In the genomic region with DNA sequence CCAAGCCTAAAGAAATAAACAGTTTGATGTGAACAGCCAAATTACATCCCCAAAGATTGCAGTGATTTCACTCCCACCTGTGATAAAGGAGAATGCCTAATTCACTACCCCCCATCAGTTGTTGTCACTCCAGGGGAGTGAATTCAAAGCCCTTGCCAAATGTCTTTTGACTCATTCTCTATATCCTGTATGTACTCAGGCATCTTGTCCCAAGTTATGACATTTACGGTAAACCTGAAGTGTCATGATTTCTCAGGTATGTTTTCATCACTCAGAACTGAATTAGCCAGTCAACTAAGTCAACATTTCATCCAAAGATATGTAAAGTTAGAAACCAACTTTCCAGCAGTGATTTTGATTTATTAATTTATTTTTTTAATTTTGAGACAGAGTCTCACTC, we compare ENCODE assay signal across 14 cellular contexts. TPM values are rescaled to one million over a fixed set of nuclear protein-coding genes. Genes with fewer than 3 reads are reported as not detected.
DNase-seq lines count a peak whose midpoint lies in the region; ATAC-seq and TF ChIP-seq lines count a peak whose summit lies in the region.
"Had no signal": no experiment of that assay in that cellular context is flagged by ENCODE, and none has a peak within 500 bp of the region (broad histone marks: within the 10 kb centered on the region; RNA-seq: fewer than 3 reads in every experiment).

No MANE protein-coding gene starts in this region.

- no peak overlapping the region for H3K4me3 ChIP-seq in PC-3 (ENCODE audit: low read length)
- H3K4me3 ChIP-seq: HAP-1 had no signal

- no peaks in the 10 kb centered on the region for H3K9me3 Mint-ChIP-seq in activated T-cell treated with anti-CD3 and anti-CD28 coated beads, Interleukin-2, amount 50 U/mL, for 4 hours
- H3K9me3 Mint-ChIP-seq in activated naive CD8-positive, alpha-beta T cell treated with anti-CD3 and anti-CD28 coated beads, Interleukin-2, amount 50 U/mL, for 24 hours: no peaks in the 10 kb centered on the region
- H3K9me3 Mint-ChIP-seq in activated naive CD8-positive, alpha-beta T cell treated with anti-CD3 and anti-CD28 coated beads for 36 hours: no peaks in the 10 kb centered on the region
- H3K9me3 Mint-ChIP-seq: CD8-positive, alpha-beta memory T cell had no signal

- peaks cover 46% of the 10 kb centered on the region for H3K4me1 Mint-ChIP-seq in activated T-cell treated with anti-CD3 and anti-CD28 coated beads, Interleukin-2, amount 50 U/mL, for 4 hours (ENCODE audit: low read depth)
- H3K4me1 Mint-ChIP-seq in activated naive CD8-positive, alpha-beta T cell treated with anti-CD3 and anti-CD28 coated beads, Interleukin-2, amount 50 U/mL, for 24 hours: peaks cover 52% of the 10 kb centered on the region
- peaks cover 32% of the 10 kb centered on the region for H3K4me1 Mint-ChIP-seq in activated naive CD8-positive, alpha-beta T cell treated with anti-CD3 and anti-CD28 coated beads for 36 hours

- no peaks in the 10 kb centered on the region for H3F3A ChIP-seq in PC-3 (ENCODE audit: low read length, unreplicated experiment)

- H3K79me2 ChIP-seq in PC-3 (ENCODE audit: low read length): no peaks in the 10 kb centered on the region

- H3K27ac Mint-ChIP-seq in activated naive CD8-positive, alpha-beta T cell treated with anti-CD3 and anti-CD28 coated beads, Interleukin-2, amount 50 U/mL, for 24 hours: peak overlapping the region; percentile 49
- no peak overlapping the region for H3K27ac Mint-ChIP-seq in activated naive CD8-positive, alpha-beta T cell treated with anti-CD3 and anti-CD28 coated beads for 36 hours

- intact Hi-C loops in PC-3 (cut with micrococcal nuclease): no loop called here

- H3K9ac ChIP-seq in PC-3 (ENCODE audit: low read length): no peak overlapping the region

- H4K20me1 ChIP-seq in PC-3 (ENCODE audit: low read length): no peaks in the 10 kb centered on the region

- TF ChIP-seq CTCF in PC-3 (conservative IDR thresholded peaks at IDR 0.05; ENCODE audit: low read depth, low read length): no peak

- BruUV-seq in PC-3 (replicated peaks; lab: Mats Ljungman, UMichigan): no TSS peak

- no peak overlapping the region for H2AFZ ChIP-seq in PC-3 (ENCODE audit: low read length)

- peak; percentile 55 to 60 for ATAC-seq in activated T-cell treated with anti-CD3 and anti-CD28 coated beads, Interleukin-2, amount 50 U/mL, for 4 hours
- ATAC-seq in activated naive CD8-positive, alpha-beta T cell treated with anti-CD3 and anti-CD28 coated beads, Interleukin-2, amount 50 U/mL, for 24 hours: peak; percentile 81
- peak; percentile 43; the same call in 1 of the 2 replicates for ATAC-seq in PC-3

- H3K36me3 ChIP-seq in PC-3 (ENCODE audit: low read depth, low read length): no peaks in the 10 kb centered on the region
- H3K36me3 ChIP-seq: BE2C, HAP-1 had no signal

- POLR2A ChIA-PET in PC-3 (lab: Charles Lee; ENCODE audit: unreplicated experiment): no interaction called here

- no peaks in the 10 kb centered on the region for H3K27me3 Mint-ChIP-seq in activated T-cell treated with anti-CD3 and anti-CD28 coated beads, Interleukin-2, amount 50 U/mL, for 4 hours (ENCODE audit: low read depth)
- no peaks in the 10 kb centered on the region for H3K27me3 Mint-ChIP-seq in activated naive CD8-positive, alpha-beta T cell treated with anti-CD3 and anti-CD28 coated beads, Interleukin-2, amount 50 U/mL, for 24 hours
- no peaks in the 10 kb centered on the region for H3K27me3 Mint-ChIP-seq in activated naive CD8-positive, alpha-beta T cell treated with anti-CD3 and anti-CD28 coated beads for 36 hours
- H3K27me3 Mint-ChIP-seq: CD8-positive, alpha-beta memory T cell had no signal

- no peak overlapping the region for H3K4me3 Mint-ChIP-seq in activated T-cell treated with anti-CD3 and anti-CD28 coated beads, Interleukin-2, amount 50 U/mL, for 4 hours
- H3K4me3 Mint-ChIP-seq in activated naive CD8-positive, alpha-beta T cell treated with anti-CD3 and anti-CD28 coated beads, Interleukin-2, amount 50 U/mL, for 24 hours: no peak overlapping the region
- H3K4me3 Mint-ChIP-seq in activated naive CD8-positive, alpha-beta T cell treated with anti-CD3 and anti-CD28 coated beads for 36 hours: no peak overlapping the region
- H3K4me3 Mint-ChIP-seq: CD8-positive, alpha-beta memory T cell had no signal

- H3K4me2 ChIP-seq in PC-3 (ENCODE audit: low read length): no peak overlapping the region

- peaks cover 13% of the 10 kb centered on the region; the same call in 1 of the 2 replicates for H3K4me1 ChIP-seq in PC-3 (ENCODE audit: insufficient read depth, low read length)
- H3K4me1 ChIP-seq: Caco-2, HAP-1 had no signal

- CTCF ChIA-PET in PC-3 (lab: Charles Lee): no interaction called here

- H3K27ac ChIP-seq in PC-3 (ENCODE audit: low read length): no peak overlapping the region
- H3K27ac ChIP-seq: C4-2B had no signal

- H3K9me2 ChIP-seq in PC-3 (replicated peaks; ENCODE audit: low read length): no peaks in the 10 kb centered on the region

- DNase-seq in activated T-cell treated with anti-CD3 and anti-CD28 coated beads, Interleukin-2, amount 50 U/mL, for 4 hours: no peak
- DNase-seq in activated T-cell treated with anti-CD3 and anti-CD28 coated beads, Interleukin-2, amount 50 U/mL, for 1 hour: no peak
- DNase-seq in activated naive CD8-positive, alpha-beta T cell treated with anti-CD3 and anti-CD28 coated beads, Interleukin-2, amount 50 U/mL, for 24 hours: no peak
- no peak for DNase-seq in activated naive CD8-positive, alpha-beta T cell treated with anti-CD3 and anti-CD28 coated beads for 36 hours
- DNase-seq in PC-3 (peak; percentile 55), dermis blood vessel endothelial cell (no peak), dedifferentiated amniotic fluid mesenchymal stem cell (ENCODE audit: extremely low spot score) (no peak)
- DNase-seq: BE2C; Caco-2; CD8-positive, alpha-beta memory T cell; DND-41; GDM1 had no signal

- H3K9me3 ChIP-seq in PC-3 (ENCODE audit: low read length): no peaks in the 10 kb centered on the region
- H3K9me3 ChIP-seq: BE2C, Caco-2, HAP-1 had no signal

- H3K27me3 ChIP-seq in PC-3 (ENCODE audit: low read length): no peaks in the 10 kb centered on the region
- H3K27me3 ChIP-seq: BE2C had no signal

- no peaks in the 10 kb centered on the region for H3K36me3 Mint-ChIP-seq in activated T-cell treated with anti-CD3 and anti-CD28 coated beads, Interleukin-2, amount 50 U/mL, for 4 hours (ENCODE audit: insufficient read depth)
- H3K36me3 Mint-ChIP-seq in activated naive CD8-positive, alpha-beta T cell treated with anti-CD3 and anti-CD28 coated beads, Interleukin-2, amount 50 U/mL, for 24 hours (ENCODE audit: low read depth): no peaks in the 10 kb centered on the region
- H3K36me3 Mint-ChIP-seq in activated naive CD8-positive, alpha-beta T cell treated with anti-CD3 and anti-CD28 coated beads for 36 hours: no peaks in the 10 kb centered on the region
- H3K36me3 Mint-ChIP-seq: CD8-positive, alpha-beta memory T cell had no signal

RNA-seq across cellular contexts. Expression of a gene that starts 22.0 kb away (rescaled TPM):
- 10 to 100 TPM; 38.7 to 47.2 (median 42.5) TPM for total RNA-seq in activated T-cell treated with anti-CD3 and anti-CD28 coated beads, Interleukin-2, amount 50 U/mL, for 4 hours
- 10 to 100 TPM; 45.0 to 50.4 TPM for total RNA-seq in activated naive CD8-positive, alpha-beta T cell treated with anti-CD3 and anti-CD28 coated beads for 36 hours
- 40.8 and 46.4 TPM in 2 replicates for total RNA-seq in PC-3 (2014; rRNA removed)
- 327 and 331 TPM in 2 replicates for total RNA-seq in dermis blood vessel endothelial cell
